ENCODE assay signal across 23 cellular contexts in the genomic region with DNA sequence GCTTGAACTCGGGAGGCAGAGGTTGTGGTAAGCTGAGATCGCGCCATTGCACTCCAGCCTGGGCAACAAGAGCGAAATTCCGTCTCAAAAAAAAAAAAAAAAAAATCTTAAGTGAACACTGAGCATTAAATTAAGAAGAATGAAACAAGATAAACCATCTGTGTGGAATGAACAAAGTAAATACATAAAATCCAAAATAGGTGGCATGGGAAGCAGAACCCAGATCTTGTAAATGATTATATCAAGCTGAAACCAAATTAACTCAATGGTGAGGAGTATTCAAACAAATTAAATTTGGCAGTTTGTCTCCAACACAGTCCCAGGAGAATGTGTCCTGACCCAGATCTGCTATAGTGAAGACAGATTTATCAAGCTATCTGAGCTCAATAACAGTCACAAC.
"Had no signal": no experiment of that assay in that cellular context is flagged by ENCODE, and none has a peak within 500 bp of the region (broad histone marks: within the 10 kb centered on the region; RNA-seq: fewer than 3 reads in every experiment).

No MANE protein-coding gene starts in this region.

- H3K4me2 ChIP-seq: neural progenitor cell, smooth muscle cell had no signal

- H2AFZ ChIP-seq: neural progenitor cell had no signal

- H3K9me3 Mint-ChIP-seq: memory B cell; stimulated activated effector memory CD8-positive, alpha-beta T cell treated with anti-CD3 and anti-CD28 coated beads, Interleukin-12 subunit alpha, Interleukin-12 subunit beta, amount 100 ng/mL, for 72 hours had no signal

- H3K9me3 ChIP-seq: prostate gland, right atrium auricular region, thoracic aorta, transverse colon, upper lobe of right lung, uterus had no signal

- H3K27ac Mint-ChIP-seq: memory B cell; nephron; neural progenitor cell; stimulated activated effector memory CD8-positive, alpha-beta T cell treated with anti-CD3 and anti-CD28 coated beads, Interleukin-12 subunit alpha, Interleukin-12 subunit beta, amount 100 ng/mL, for 72 hours had no signal

- H3K9ac ChIP-seq: neural progenitor cell had no signal

- H3K27ac ChIP-seq: coronary artery, neural progenitor cell, prostate gland, right atrium auricular region, thoracic aorta, transverse colon, upper lobe of right lung, uterus had no signal

- ATAC-seq: left lobe of liver; sciatic nerve; stimulated activated effector memory CD8-positive, alpha-beta T cell treated with anti-CD3 and anti-CD28 coated beads, Interleukin-12 subunit alpha, Interleukin-12 subunit beta, amount 100 ng/mL, for 72 hours; upper lobe of right lung had no signal

- H3K36me3 ChIP-seq: neural progenitor cell, prostate gland, right atrium auricular region, thoracic aorta, transverse colon, upper lobe of right lung, uterus had no signal

- H3K4me3 ChIP-seq: coronary artery, lung, neural progenitor cell, prostate gland, right atrium auricular region, smooth muscle cell, thoracic aorta, transverse colon, upper lobe of right lung, uterus had no signal

- H3K4me1 ChIP-seq: prostate gland, right atrium auricular region, upper lobe of right lung, uterus had no signal

- DNase-seq: dermis blood vessel endothelial cell; effector memory CD4-positive, alpha-beta T cell; head of caudate nucleus; kidney; stimulated activated CD4-positive, alpha-beta T cell treated with anti-CD3 and anti-CD28 coated beads, Interleukin-12 subunit alpha, Interleukin-12 subunit beta, amount 100 ng/mL, for 4 hours; stimulated activated CD4-positive, alpha-beta T cell treated with anti-CD3 and anti-CD28 coated beads, Interleukin-1b, Interleukin-23, amount 100 ng/mL, for 48 hours; stimulated activated CD4-positive, alpha-beta T cell treated with anti-CD3 and anti-CD28 coated beads, Interleukin-4, amount 100 ng/mL, for 1 hour; stimulated activated naive CD4-positive, alpha-beta T cell treated with Interleukin-2 at 50 U/mL for 16 hours; transverse colon; upper lobe of right lung; uterus had no signal

- H3K27me3 Mint-ChIP-seq: memory B cell had no signal

- H3K4me1 Mint-ChIP-seq: nephron had no signal

- H3K4me3 Mint-ChIP-seq: memory B cell; nephron; neural progenitor cell; stimulated activated effector memory CD8-positive, alpha-beta T cell treated with anti-CD3 and anti-CD28 coated beads, Interleukin-12 subunit alpha, Interleukin-12 subunit beta, amount 100 ng/mL, for 72 hours had no signal

- H3K27me3 ChIP-seq: neural progenitor cell, right atrium auricular region, transverse colon, upper lobe of right lung, uterus had no signal
